In genomic region chr11:57568330-57568766, GRCh38 we compare ENCODE assay signal across 8 cellular contexts. TPM values are rescaled to one million over a fixed set of nuclear protein-coding genes. Genes with fewer than 3 reads are reported as not detected.
DNase-seq lines count a peak whose midpoint lies in the region; ATAC-seq, FAIRE-seq and TF ChIP-seq lines count a peak whose summit lies in the region.

No MANE protein-coding gene starts in this region.

- H3K36me3 ChIP-seq in muscle layer of colon (ENCODE audit: insufficient read depth, low read length) (no peaks in the 10 kb centered on the region), stomach smooth muscle (ENCODE audit: control insufficient read depth in 2 of 2, insufficient read depth in 2 of 2, low read length in 2 of 2) (no peaks in the 10 kb centered on the region)

- H3K9me3 Mint-ChIP-seq in IgD-negative memory B cell (no peaks in the 10 kb centered on the region), activated B cell treated with CpG ODN at 0.5 μM for 24 hours (no peaks in the 10 kb centered on the region)

- H3K4me3 Mint-ChIP-seq in IgD-negative memory B cell (peak overlapping the region; percentile 96 to 100 (median 100)), activated B cell treated with CpG ODN at 0.5 μM for 24 hours (peak overlapping the region; percentile 99)

- peak; percentile 57 for DNase-seq in D721Med (ENCODE audit: insufficient read length, low spot score)
- DNase-seq in activated B cell treated with CpG ODN at 0.5 μM for 24 hours = no peak
- DNase-seq in ecto neural progenitor cell (ENCODE audit: low spot score) = peak; percentile 92
- no peak for DNase-seq in germinal center (ENCODE audit: low spot score)

- H3K27ac Mint-ChIP-seq in IgD-negative memory B cell (peak overlapping the region; percentile 87 to 97 (median 87)), activated B cell treated with CpG ODN at 0.5 μM for 24 hours (peak overlapping the region; percentile 97)

- peaks cover 23% of the 10 kb centered on the region for H3K4me1 ChIP-seq in muscle layer of colon (ENCODE audit: insufficient read depth, low read length)
- H3K4me1 ChIP-seq in stomach smooth muscle (ENCODE audit: control insufficient read depth, insufficient read depth, low read length) = peaks cover 24% of the 10 kb centered on the region

- POLR2A ChIA-PET in activated B cell treated with CpG ODN at 0.5 μM for 24 hours (lab: Charles Lee) = interaction anchor here (0.7 to 1.6 kb wide), 6 partner anchors 21 to 233 kb away, joined by 3 to 10 read pairs (median 6); partner anchors contain the start of genes SELENOH and TIMM10

- ATAC-seq in GM21423 (IDR thresholded peaks at IDR 0.05; ENCODE audit: unreplicated experiment) (peak; percentile 5), activated B cell treated with CpG ODN at 0.5 μM for 24 hours (ENCODE audit: low read depth) (peak; percentile 4)

- H3K36me3 Mint-ChIP-seq in IgD-negative memory B cell = no peaks in the 10 kb centered on the region
- H3K36me3 Mint-ChIP-seq in activated B cell treated with CpG ODN at 0.5 μM for 24 hours (ENCODE audit: low read depth) = peaks cover 19% of the 10 kb centered on the region

- intact Hi-C loops in activated B cell treated with CpG ODN at 0.5 μM for 24 hours (cut with micrococcal nuclease) = loop anchor here (1.0 to 10.0 kb wide), 11 partner anchors 73 to 1586 kb away; partner anchors contain the start of genes LPXN, MED19, TMX2 and ZFP91

- H3K4me3 ChIP-seq in muscle layer of colon (ENCODE audit: low read depth in 1 of 2, low read length in 2 of 2) = peak overlapping the region; percentile 72 to 93
- H3K4me3 ChIP-seq in stomach smooth muscle (ENCODE audit: low read length in 2 of 2) = peak overlapping the region; percentile 78 to 92

- TF ChIP-seq CTCF in D721Med (IDR thresholded peaks at IDR 0.05; ENCODE audit: insufficient read depth, missing control alignments) (peak; percentile 84), activated B cell treated with CpG ODN at 0.5 μM for 24 hours (IDR thresholded peaks at IDR 0.05) (no peak)

- H3K9ac ChIP-seq in muscle layer of colon (ENCODE audit: low read length) = peak overlapping the region; percentile 24
- H3K9ac ChIP-seq in stomach smooth muscle (ENCODE audit: low read length in 2 of 2) = peak overlapping the region; percentile 62 to 75

- H3K27me3 ChIP-seq in muscle layer of colon (ENCODE audit: control insufficient read depth in 1 of 2, insufficient read depth in 2 of 2, low read length in 2 of 2) (no peaks in the 10 kb centered on the region), stomach smooth muscle (ENCODE audit: control insufficient read depth in 1 of 2, insufficient read depth in 2 of 2, low read length in 2 of 2) (no peaks in the 10 kb centered on the region)

- FAIRE-seq in D721Med (lab: Jason Lieb, UNC) = no peak

- CTCF ChIA-PET in activated B cell treated with CpG ODN at 0.5 μM for 24 hours (lab: Charles Lee) = interaction anchor here (0.7 to 5.5 kb wide), 19 partner anchors 9 to 1482 kb away, joined by 3 to 61 read pairs (median 4); partner anchors contain the start of gene TIMM10

- peaks cover 1% of the 10 kb centered on the region for H3K27me3 Mint-ChIP-seq in IgD-negative memory B cell
- H3K27me3 Mint-ChIP-seq in activated B cell treated with CpG ODN at 0.5 μM for 24 hours = no peaks in the 10 kb centered on the region

- H3K27ac ChIP-seq in muscle layer of colon (ENCODE audit: low read depth, low read length) (peak overlapping the region; percentile 91), stomach smooth muscle (ENCODE audit: low read length) (peak overlapping the region; percentile 31)

- no peaks in the 10 kb centered on the region for H3K9me3 ChIP-seq in muscle layer of colon (ENCODE audit: low read length)
- no peaks in the 10 kb centered on the region for H3K9me3 ChIP-seq in stomach smooth muscle (ENCODE audit: control insufficient read depth in 2 of 2, low read length in 2 of 2)

- H3K4me1 Mint-ChIP-seq in IgD-negative memory B cell = peaks cover 19 to 21% (median 20%) of the 10 kb centered on the region in 3 donors
- H3K4me1 Mint-ChIP-seq in activated B cell treated with CpG ODN at 0.5 μM for 24 hours = peaks cover 39% of the 10 kb centered on the region

RNA-seq across cellular contexts. Expression of gene UBE2L6, which starts 0.9 kb away (rescaled TPM):
- 208 TPM for polyA plus RNA-seq in IgD-negative memory B cell
- 63.4 and 69.2 TPM in 2 replicates for total RNA-seq in activated B cell treated with CpG ODN at 0.5 μM for 24 hours

RNA-seq across cellular contexts. Expression of gene SERPING1, which starts 29.1 kb away (rescaled TPM):
- 0.23 TPM for polyA plus RNA-seq in IgD-negative memory B cell
- total RNA-seq in activated B cell treated with CpG ODN at 0.5 μM for 24 hours = not detected in 2 replicates

RNA-seq across cellular contexts. Expression of gene SMTNL1, which starts 31.0 kb away (rescaled TPM):
- polyA plus RNA-seq in IgD-negative memory B cell = 0.14 TPM
- total RNA-seq in activated B cell treated with CpG ODN at 0.5 μM for 24 hours = not detected in 2 replicates

RNA-seq across cellular contexts. Expression of gene TIMM10, which starts 37.8 kb away (rescaled TPM):
- polyA plus RNA-seq in IgD-negative memory B cell = 63.5 TPM
- total RNA-seq in activated B cell treated with CpG ODN at 0.5 μM for 24 hours = 100 and 108 TPM in 2 replicates

RNA-seq across cellular contexts. Expression of gene SLC43A1, which starts 52.8 kb away (rescaled TPM):
- 7.2 TPM for polyA plus RNA-seq in IgD-negative memory B cell
- 11.1 and 12.8 TPM in 2 replicates for total RNA-seq in activated B cell treated with CpG ODN at 0.5 μM for 24 hours

Comparison
In these comparisons a context has a peak if more than half of its experiments do, and no peak if none do; other contexts are left out.
1. DNase-seq: peak in D721Med (single experiment) and ecto neural progenitor cell (single experiment); none in activated B cell treated with CpG ODN at 0.5 μM for 24 hours (single experiment) and germinal center (single experiment).